Comparison of ENCODE assay signal across 9 cellular contexts in genomic region chr12:121628536-121628935, GRCh38. TPM values are rescaled to one million over a fixed set of nuclear protein-coding genes. Genes with fewer than 3 reads are reported as not detected.
DNase-seq lines count a peak whose midpoint lies in the region; ATAC-seq and TF ChIP-seq lines count a peak whose summit lies in the region.
"Had no signal": no experiment of that assay in that cellular context is flagged by ENCODE, and none has a peak within 500 bp of the region (broad histone marks: within the 10 kb centered on the region; RNA-seq: fewer than 3 reads in every experiment).

No MANE protein-coding gene starts in this region.

- peak overlapping the region; percentile 33; the same call in 1 of the 2 replicates for H3K4ac ChIP-seq in IMR-90 (ENCODE audit: low read depth, low read length)

- intact Hi-C loops in IMR-90 (cut with micrococcal nuclease), result loop anchor here (5.0 kb wide), 2 partner anchors 44 to 46 kb away; partner anchors contain the start of gene KDM2B

- H3K79me1 ChIP-seq in IMR-90 (ENCODE audit: low read depth in 1 of 2, low read length in 2 of 2), result peaks cover 33 to 59% of the 10 kb centered on the region in 2 experiments

- peak overlapping the region in 1 of 2 experiments; percentile 24; a peak in 1 of 4 replicates for H4K8ac ChIP-seq in IMR-90 (ENCODE audit: low read depth in 2 of 2, low read length in 2 of 2)

- TF ChIP-seq RAD21 in IMR-90 (IDR thresholded peaks at IDR 0.05; ENCODE audit: low read length), result no peak

- no peak for TF ChIP-seq CTCF in IMR-90 (conservative IDR thresholded peaks at IDR 0.05; ENCODE audit: low read depth, low read length)

- H2BK5ac ChIP-seq in IMR-90 (ENCODE audit: low read depth, low read length, poor library complexity, severe bottlenecking), result no peak overlapping the region

- peak overlapping the region; percentile 23; the same call in 1 of the 2 replicates for H3K14ac ChIP-seq in IMR-90 (replicated peaks; ENCODE audit: low read depth, low read length)

- H3K4me3 ChIP-seq in BLaER1 treated with 17β-estradiol and CSF1 and Interleukin-3, amounts not matched to agents 10 nM and 100 nM, result peak overlapping the region; percentile 71 to 89 (median 80)
- no peak overlapping the region for H3K4me3 ChIP-seq in IMR-90 (ENCODE audit: insufficient read depth, low read depth, low read length)

- no peak for ATAC-seq in IMR-90 (ENCODE audit: low read depth)
- ATAC-seq in activated naive CD8-positive, alpha-beta T cell treated with anti-CD3 and anti-CD28 coated beads, Interleukin-2, amount 50 U/mL, for 24 hours, result no peak
- no peak for ATAC-seq in naive B cell (ENCODE audit: low read depth in 2 of 2)
- ATAC-seq in HG02798 (IDR thresholded peaks at IDR 0.05; ENCODE audit: poor library complexity, unreplicated experiment), result no peak

- H3K9me1 ChIP-seq in IMR-90 (ENCODE audit: insufficient read depth, low read length), result peaks cover 19% of the 10 kb centered on the region

- POLR2A ChIA-PET in IMR-90 (lab: Charles Lee; ENCODE audit: unreplicated experiment), result no interaction called here

- no peak overlapping the region for H3K18ac ChIP-seq in IMR-90 (ENCODE audit: low read depth, low read length)

- H3K9me3 ChIP-seq in BLaER1 treated with 17β-estradiol and CSF1 and Interleukin-3, amounts not matched to agents 10 nM and 100 nM (replicated peaks in 1 of 11), result no peaks in the 10 kb centered on the region
- H3K9me3 ChIP-seq in IMR-90 (ENCODE audit: control insufficient read depth, insufficient read depth, low read length), result no peaks in the 10 kb centered on the region

- H3K4me3 Mint-ChIP-seq in activated naive CD8-positive, alpha-beta T cell treated with anti-CD3 and anti-CD28 coated beads, Interleukin-2, amount 50 U/mL, for 24 hours, result peak overlapping the region; percentile 91
- peak overlapping the region; percentile 92 to 100 (median 97) for H3K4me3 Mint-ChIP-seq in naive B cell

- no peak overlapping the region for H4K5ac ChIP-seq in IMR-90 (ENCODE audit: low read depth, low read length)

- in situ Hi-C loops in IMR-90 (cut with MboI; ENCODE audit: low sequenced_read_pairs), result no loop called here

- peaks cover 37% of the 10 kb centered on the region for H3K36me3 Mint-ChIP-seq in activated naive CD8-positive, alpha-beta T cell treated with anti-CD3 and anti-CD28 coated beads, Interleukin-2, amount 50 U/mL, for 24 hours (ENCODE audit: low read depth)
- H3K36me3 Mint-ChIP-seq in naive B cell, result peaks cover 0 to 10% of the 10 kb centered on the region in 2 donors

- H4K91ac ChIP-seq in IMR-90 (ENCODE audit: insufficient read depth, low read depth, low read length), result no peak overlapping the region; the same call in 1 of the 2 replicates

- H2AFZ ChIP-seq in IMR-90 (replicated peaks; ENCODE audit: low read length, poor library complexity), result no peak overlapping the region

- no peaks in the 10 kb centered on the region for H3K27me3 ChIP-seq in BLaER1 treated with 17β-estradiol and CSF1 and Interleukin-3, amounts not matched to agents 10 nM and 100 nM
- H3K27me3 ChIP-seq in IMR-90 (ENCODE audit: control insufficient read depth, insufficient read depth, low read length), result no peaks in the 10 kb centered on the region

- H3K4me1 ChIP-seq in BLaER1 treated with 17β-estradiol and CSF1 and Interleukin-3, amounts not matched to agents 10 nM and 100 nM, result peaks cover 66 to 72% (median 70%) of the 10 kb centered on the region in 10 experiments
- H3K4me1 ChIP-seq in IMR-90 (ENCODE audit: control insufficient read depth, insufficient read depth, low read length), result peaks cover 23% of the 10 kb centered on the region

- H3K4me2 ChIP-seq in BLaER1 treated with 17β-estradiol and CSF1 and Interleukin-3, amounts not matched to agents 10 nM and 100 nM, result peak overlapping the region; percentile 86 to 99 (median 95)
- H3K4me2 ChIP-seq in IMR-90 (ENCODE audit: low read depth, low read length), result peak overlapping the region; percentile 73

- no TSS peak for BruUV-seq in IMR-90 (replicated peaks; lab: Mats Ljungman, UMichigan)

- H3K27me3 Mint-ChIP-seq in activated naive CD8-positive, alpha-beta T cell treated with anti-CD3 and anti-CD28 coated beads, Interleukin-2, amount 50 U/mL, for 24 hours, result no peaks in the 10 kb centered on the region
- no peaks in the 10 kb centered on the region for H3K27me3 Mint-ChIP-seq in naive B cell

- no peaks in the 10 kb centered on the region for H3K9me3 Mint-ChIP-seq in activated naive CD8-positive, alpha-beta T cell treated with anti-CD3 and anti-CD28 coated beads, Interleukin-2, amount 50 U/mL, for 24 hours
- no peaks in the 10 kb centered on the region for H3K9me3 Mint-ChIP-seq in naive B cell

- H2BK120ac ChIP-seq in IMR-90 (ENCODE audit: low read depth, low read length), result peak overlapping the region; percentile 14; the same call in 1 of the 2 replicates

- peak overlapping the region; percentile 71 for H3K23ac ChIP-seq in IMR-90 (ENCODE audit: low read depth, low read length)

- peak overlapping the region; percentile 4 for H2AK9ac ChIP-seq in IMR-90 (replicated peaks; ENCODE audit: low read depth, low read length, poor library complexity)

- peak overlapping the region; percentile 99 for H3K27ac Mint-ChIP-seq in activated naive CD8-positive, alpha-beta T cell treated with anti-CD3 and anti-CD28 coated beads, Interleukin-2, amount 50 U/mL, for 24 hours
- peak overlapping the region; percentile 84 to 99 (median 98) for H3K27ac Mint-ChIP-seq in naive B cell

- no peak for DNase-seq in IMR-90
- peak; percentile 44 for DNase-seq in activated naive CD8-positive, alpha-beta T cell treated with anti-CD3 and anti-CD28 coated beads, Interleukin-2, amount 50 U/mL, for 24 hours
- no peak for DNase-seq in naive B cell
- DNase-seq in NCI-H82 treated with DMSO at 0.1 percent for 48 hours (lab: John Stamatoyannopoulos, UW; ENCODE audit: unreplicated experiment), result no peak
- DNase-seq in GF-D8 (lab: John Stamatoyannopoulos, UW), result no peak
- no peak for DNase-seq in mesenteric fat pad (ENCODE audit: low spot score)
- DNase-seq: stimulated activated CD4-positive, alpha-beta T cell treated with anti-CD3 and anti-CD28 coated beads, Interleukin-1b, Interleukin-23, amount 100 ng/mL, for 48 hours had no signal

- dilution Hi-C loops in IMR-90 (cut with HindIII; ENCODE audit: low sequenced_read_pairs, unreplicated experiment), result no loop called here

- H4K20me1 ChIP-seq in BLaER1 treated with 17β-estradiol and CSF1 and Interleukin-3, amounts not matched to agents 10 nM and 100 nM, result peaks cover 8 to 48% (median 25%) of the 10 kb centered on the region in 11 experiments; a peak in 19 of 22 replicates
- peaks cover 16% of the 10 kb centered on the region for H4K20me1 ChIP-seq in IMR-90 (ENCODE audit: insufficient read depth, low read length)

- H2BK20ac ChIP-seq in IMR-90 (ENCODE audit: low read depth, low read length), result no peak overlapping the region

- CTCF ChIA-PET in IMR-90 (lab: Yijun Ruan, JAX), result no interaction called here

- TF ChIP-seq POLR2A in IMR-90 (IDR thresholded peaks at IDR 0.05; ENCODE audit: low read depth, low read length), result no peak

- peaks cover 5 to 35% (median 27%) of the 10 kb centered on the region in 11 experiments; a peak in 16 of 22 replicates for H3K36me3 ChIP-seq in BLaER1 treated with 17β-estradiol and CSF1 and Interleukin-3, amounts not matched to agents 10 nM and 100 nM
- no peaks in the 10 kb centered on the region for H3K36me3 ChIP-seq in IMR-90 (ENCODE audit: control insufficient read depth, insufficient read depth, low read length)

- H2AK5ac ChIP-seq in IMR-90 (ENCODE audit: low read depth, low read length), result 0 out of 2 replicates have a peak overlapping the region, but pooled peaks have one; percentile 81

- H3K27ac ChIP-seq in BLaER1 treated with 17β-estradiol and CSF1 and Interleukin-3, amounts not matched to agents 10 nM and 100 nM, result peak overlapping the region; percentile 0 to 96 (median 94); a peak in 20 of 22 replicates
- H3K27ac ChIP-seq in IMR-90 (ENCODE audit: insufficient read depth, low read length), result 0 out of 2 replicates have a peak overlapping the region, but pooled peaks have one; percentile 27

- H3K56ac ChIP-seq in IMR-90 (ENCODE audit: extremely low read depth, insufficient read depth, low read length), result no peak overlapping the region

- H3K9ac ChIP-seq in BLaER1 treated with 17β-estradiol and CSF1 and Interleukin-3, amounts not matched to agents 10 nM and 100 nM, result peak overlapping the region; percentile 84 to 97 (median 93)
- no peak overlapping the region for H3K9ac ChIP-seq in IMR-90 (ENCODE audit: low read depth, low read length)

- peaks cover 74% of the 10 kb centered on the region for H3K4me1 Mint-ChIP-seq in activated naive CD8-positive, alpha-beta T cell treated with anti-CD3 and anti-CD28 coated beads, Interleukin-2, amount 50 U/mL, for 24 hours
- peaks cover 41 to 76% (median 73%) of the 10 kb centered on the region in 3 donors for H3K4me1 Mint-ChIP-seq in naive B cell

- no CpG with 5 or more reads among the region's 5 CpGs for WGBS in IMR-90 (ENCODE audit: extremely low coverage in 2 of 2, insufficient read length in 1 of 2), 2 experiments

- H2BK15ac ChIP-seq in IMR-90 (ENCODE audit: low read depth, low read length), result no peak overlapping the region

TF ChIP-seq in IMR-90, 13 proteins besides CTCF, POLR2A, EP300 and RAD21 (continues in another document):
- no peak for TF ChIP-seq SMC3 (IDR thresholded peaks at IDR 0.05; ENCODE audit: low read depth, low read length)

RNA-seq across cellular contexts. Expression of gene ORAI1, which starts 2.2 kb away (rescaled TPM):
- 3.9 and 4.4 TPM in 2 replicates for total RNA-seq in IMR-90 (2012; rRNA removed)
- 22.7 and 31.1 TPM in 2 replicates for polyA plus RNA-seq in IMR-90 (2012; rRNA removed)
- 15.1 and 44.2 TPM in 2 replicates for polyA plus RNA-seq in IMR-90 (2012; cell fraction: cytosol; rRNA removed)
- polyA plus RNA-seq in IMR-90 (2012; cell fraction: nucleus; rRNA removed; ENCODE audit: low replicate concordance), result 5.3 and 12.5 TPM in 2 replicates
- 100 to 1,000 TPM; 130 to 190 (median 161) TPM for polyA plus RNA-seq in naive B cell (ENCODE audit: low read depth in 6 of 6)
- 19.8 TPM for total RNA-seq in mesenteric fat pad

RNA-seq across cellular contexts. Expression of gene MORN3, which starts 40.9 kb away (rescaled TPM):
- 0.18 and 0.28 TPM in 2 replicates for total RNA-seq in IMR-90 (2012; rRNA removed)
- 0.22 and 0.37 TPM in 2 replicates for polyA plus RNA-seq in IMR-90 (2012; rRNA removed)
- polyA plus RNA-seq in IMR-90 (2012; cell fraction: cytosol; rRNA removed), result 0.23 and 0.25 TPM in 2 replicates
- polyA plus RNA-seq in IMR-90 (2012; cell fraction: nucleus; rRNA removed; ENCODE audit: low replicate concordance), result 0.25 and 0.41 TPM in 2 replicates
- polyA plus RNA-seq in naive B cell (ENCODE audit: low read depth in 6 of 6), result under 1 TPM in 5 of 6 donors, not detected in 1; 0.17 to 0.72 (median 0.28) TPM
- not detected for total RNA-seq in mesenteric fat pad

RNA-seq across cellular contexts. Expression of gene KDM2B, which starts 47.7 kb away (rescaled TPM):
- total RNA-seq in IMR-90 (2012; rRNA removed), result 21.1 and 24.2 TPM in 2 replicates
- polyA plus RNA-seq in IMR-90 (2012; rRNA removed), result 22.6 and 30.7 TPM in 2 replicates
- 19.7 and 20.6 TPM in 2 replicates for polyA plus RNA-seq in IMR-90 (2012; cell fraction: cytosol; rRNA removed)
- 51.3 and 95.2 TPM in 2 replicates for polyA plus RNA-seq in IMR-90 (2012; cell fraction: nucleus; rRNA removed; ENCODE audit: low replicate concordance)
- polyA plus RNA-seq in naive B cell (ENCODE audit: low read depth in 6 of 6), result 10 to 100 TPM; 25.5 to 46.5 (median 31.0) TPM
- total RNA-seq in mesenteric fat pad, result 17.2 TPM
